Comparison of ENCODE assay signal across 8 cellular contexts in the genomic region with DNA sequence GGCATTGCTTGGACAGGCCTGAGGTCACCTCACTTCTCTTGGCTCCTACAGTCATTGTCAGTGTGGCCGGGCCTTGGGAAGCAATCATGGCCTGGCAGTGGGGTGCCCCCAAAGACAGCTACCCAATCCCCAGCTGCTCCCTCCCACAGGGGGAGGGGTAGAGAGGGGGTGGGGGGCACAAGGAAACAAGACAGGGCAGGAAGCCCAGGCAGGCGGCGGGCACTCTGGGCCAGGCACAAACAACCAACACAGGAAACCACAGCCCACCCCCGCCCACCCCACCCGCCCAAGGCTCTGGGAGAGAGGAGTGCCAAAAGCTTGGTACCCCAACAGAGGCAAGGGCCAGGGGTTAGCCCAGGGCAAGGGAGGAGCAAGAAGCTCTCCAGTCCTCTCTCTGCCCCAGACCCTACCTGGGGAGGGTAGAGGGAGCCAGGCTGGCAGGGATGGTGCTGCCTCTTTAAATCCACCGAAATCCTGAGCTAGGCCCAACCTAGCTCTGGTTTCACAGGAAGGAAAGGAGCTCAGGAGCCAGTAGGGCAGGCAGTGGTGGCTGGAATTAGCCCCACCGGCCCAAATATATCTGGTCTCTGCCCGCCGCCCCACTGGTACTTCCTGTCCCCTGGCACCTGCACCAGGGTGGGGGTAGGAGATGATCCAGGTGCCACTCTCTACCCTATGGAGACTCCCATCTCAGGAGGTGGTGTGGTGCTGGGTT. TPM values are rescaled to one million over a fixed set of nuclear protein-coding genes. Genes with fewer than 3 reads are reported as not detected.
DNase-seq lines count a peak whose midpoint lies in the region; ATAC-seq, FAIRE-seq and TF ChIP-seq lines count a peak whose summit lies in the region.

No MANE protein-coding gene starts in this region.

- H3K9me3 ChIP-seq in endodermal cell (ENCODE audit: control insufficient read depth, low read length) (no peaks in the 10 kb centered on the region), pancreas (no peaks in the 10 kb centered on the region)

- peaks cover 12% of the 10 kb centered on the region for H3K36me3 ChIP-seq in endodermal cell (ENCODE audit: control insufficient read depth, insufficient read depth, low read length)
- H3K36me3 ChIP-seq in pancreas: no peaks in the 10 kb centered on the region

- 40 to 84% methylated on average over 1 to 7 of the region's 9 CpGs for WGBS in endodermal cell (ENCODE audit: insufficient coverage in 1 of 2, insufficient read length in 1 of 2), 2 experiments
- WGBS in pancreas, 2 donors: 23 to 24% methylated on average over 9 of the region's 9 CpGs

- peak overlapping the region; percentile 21 for H3K4me3 Mint-ChIP-seq in endodermal cell

- ATAC-seq in pancreas (no peak), HG03432 (IDR thresholded peaks at IDR 0.05; ENCODE audit: unreplicated experiment) (no peak)

- H3K4me1 ChIP-seq in endodermal cell (ENCODE audit: control insufficient read depth, insufficient read depth, low read length): peaks cover 47% of the 10 kb centered on the region
- H3K4me1 ChIP-seq in pancreas: peaks cover 71 to 94% (median 84%) of the 10 kb centered on the region in 3 donors

- intact Hi-C loops in pancreas (cut with DNase I): no loop called here

- peaks cover 3% of the 10 kb centered on the region for H3K36me3 Mint-ChIP-seq in endodermal cell (ENCODE audit: low read depth)

- no peaks in the 10 kb centered on the region for H3K27me3 Mint-ChIP-seq in endodermal cell (ENCODE audit: insufficient read depth)

- no peak overlapping the region for H3K4me3 ChIP-seq in endodermal cell (ENCODE audit: low read length)
- H3K4me3 ChIP-seq in pancreas: peak overlapping the region in 1 of 4 donors; percentile 7

- peak overlapping the region; percentile 55 for H3K27ac ChIP-seq in endodermal cell (ENCODE audit: low read depth, low read length)
- H3K27ac ChIP-seq in pancreas: peak overlapping the region; percentile 75 to 89 (median 82)

- H3K27ac Mint-ChIP-seq in endodermal cell: peak overlapping the region; percentile 100

- no peaks in the 10 kb centered on the region for H3K9me3 Mint-ChIP-seq in endodermal cell

- H3K27me3 ChIP-seq in endodermal cell (ENCODE audit: control insufficient read depth, insufficient read depth, low read length, poor library complexity, severe bottlenecking) (no peaks in the 10 kb centered on the region), pancreas (no peaks in the 10 kb centered on the region)

- TF ChIP-seq CTCF in endodermal cell (conservative IDR thresholded peaks at IDR 0.05) (no peak), pancreas (IDR thresholded peaks at IDR 0.05) (no peak)

- no peak for FAIRE-seq in pancreas (lab: Jason Lieb, UNC)

- no peak overlapping the region for H3K9ac ChIP-seq in endodermal cell (ENCODE audit: extremely low read depth, low read length, poor library complexity, severe bottlenecking)

- DNase-seq in G401 (ENCODE audit: low spot score): peak; percentile 42
- DNase-seq in SW480 (ENCODE audit: low spot score): peak; percentile 80
- peak; percentile 70 for DNase-seq in endodermal cell
- DNase-seq in pancreas: peak in 1 of 6 donors; percentile 34
- DNase-seq in putamen (ENCODE audit: low spot score): no peak
- DNase-seq in NCI-H1105 treated with DMSO at 0.1 percent for 48 hours (lab: John Stamatoyannopoulos, UW): no peak
- no peak for DNase-seq in SHP77 (lab: John Stamatoyannopoulos, UW)

- in situ Hi-C loops in G401 (cut with HindIII; ENCODE audit: low sequenced_read_pairs): no loop called here

- H3K4me1 Mint-ChIP-seq in endodermal cell: peaks cover 74% of the 10 kb centered on the region

RNA-seq across cellular contexts. Expression of gene BCL9L, which starts 12.2 kb away (rescaled TPM):
- 10.2 and 13.4 TPM in 2 replicates for total RNA-seq in G401 (2014; rRNA removed; shearing (Covaris generic))
- total RNA-seq in endodermal cell (10 to 100 TPM; 73.9 to 77.3 TPM), pancreas (10 to 100 TPM; 15.2 to 40.8 (median 23.3) TPM)
- polyA plus RNA-seq in endodermal cell (2013, experiment 1 of 2): 24.3 TPM
- 23.6 TPM for polyA plus RNA-seq in endodermal cell (2013, experiment 2 of 2)
- 10 to 100 TPM in 1 of 2 donors, 1 to 10 TPM in 1; 6.5 to 31.4 TPM for polyA plus RNA-seq in pancreas

RNA-seq across cellular contexts. Expression of gene CXCR5, which starts 29.9 kb away (rescaled TPM):
- not detected in 2 replicates for total RNA-seq in G401 (2014; rRNA removed; shearing (Covaris generic))
- total RNA-seq in endodermal cell: under 1 TPM in 1 of 2 donors, not detected in 1; 0.07 TPM
- polyA plus RNA-seq in endodermal cell (2013, experiment 1 of 2): not detected
- not detected for polyA plus RNA-seq in endodermal cell (2013, experiment 2 of 2)
- under 1 TPM; 0.06 to 0.20 (median 0.12) TPM for total RNA-seq in pancreas
- under 1 TPM; 0.11 to 0.19 TPM for polyA plus RNA-seq in pancreas

RNA-seq across cellular contexts. Expression of gene UPK2, which starts 42.5 kb away (rescaled TPM):
- not detected in 2 replicates for total RNA-seq in G401 (2014; rRNA removed; shearing (Covaris generic))
- under 1 TPM in 1 of 2 donors, not detected in 1; 0.38 TPM for total RNA-seq in endodermal cell
- polyA plus RNA-seq in endodermal cell (2013, experiment 1 of 2): 0.36 TPM
- polyA plus RNA-seq in endodermal cell (2013, experiment 2 of 2): 0.54 TPM
- under 1 TPM in 1 of 6 donors, not detected in 5; 0.16 TPM for total RNA-seq in pancreas
- polyA plus RNA-seq in pancreas: under 1 TPM; 0.09 to 0.19 TPM

RNA-seq across cellular contexts. Expression of gene FOXR1, which starts 58.0 kb away (rescaled TPM):
- not detected in 2 replicates for total RNA-seq in G401 (2014; rRNA removed; shearing (Covaris generic))
- total RNA-seq in endodermal cell: not detected
- not detected for polyA plus RNA-seq in endodermal cell (2013, experiment 1 of 2)
- not detected for polyA plus RNA-seq in endodermal cell (2013, experiment 2 of 2)
- not detected for total RNA-seq in pancreas
- polyA plus RNA-seq in pancreas: not detected

Comparison
In these comparisons a context has a peak if more than half of its experiments do, and no peak if none do; other contexts are left out.
1. DNase-seq: peak in G401 (single experiment), SW480 (single experiment) and endodermal cell (single experiment); none in putamen (single experiment), NCI-H1105 treated with DMSO at 0.1 percent for 48 hours (single experiment) and SHP77 (0 of 2).